In genomic region chrX:135522132-135522530, GRCh38 we compare ENCODE assay signal across 8 cellular contexts. TPM values are rescaled to one million over a fixed set of nuclear protein-coding genes. Genes with fewer than 3 reads are reported as not detected.
A peak's percentile ranks its signal among the peaks of the same experiment; 100 is the strongest.
DNase-seq lines count a peak whose midpoint lies in the region; FAIRE-seq and TF ChIP-seq lines count a peak whose summit lies in the region.

No MANE protein-coding gene starts in this region.

- no peak overlapping the region for H2BK120ac ChIP-seq in H1 (replicated peaks; ENCODE audit: low read depth, low read length)

- no peak overlapping the region for H4K5ac ChIP-seq in H1 (ENCODE audit: insufficient read length, low read depth, low read length)

- no peak overlapping the region for H2BK12ac ChIP-seq in H1 (ENCODE audit: low read depth, low read length)

- H3K9me3 Mint-ChIP-seq in CD8-positive, alpha-beta memory T cell = no peaks in the 10 kb centered on the region

- H3K79me2 ChIP-seq in OCI-LY3 (ENCODE audit: low read length) (peaks cover 6% of the 10 kb centered on the region), H1 (ENCODE audit: control insufficient read depth in 1 of 2, insufficient read depth in 2 of 2, low read length in 2 of 2) (no peaks in the 10 kb centered on the region)

- no peak for TF ChIP-seq EP300 in H1 (IDR thresholded peaks at IDR 0.05; ENCODE audit: borderline replicate concordance in 1 of 2, low read depth in 2 of 2, low read length in 2 of 2)

- DNase-seq in CD8-positive, alpha-beta memory T cell = no peak
- DNase-seq in H1 (ENCODE audit: low read depth in 1 of 2, low spot score in 2 of 2) (no peak), NCI-H345 (lab: John Stamatoyannopoulos, UW) (no peak), COR-L47 (lab: John Stamatoyannopoulos, UW) (no peak), DMS53 (lab: John Stamatoyannopoulos, UW) (no peak)
- DNase-seq in stimulated activated CD4-positive, alpha-beta T cell treated with anti-CD3 and anti-CD28 coated beads, Interleukin-15, amount 100 ng/mL, for 24 hours = no peak

- H3K4me3 Mint-ChIP-seq in CD8-positive, alpha-beta memory T cell = peak overlapping the region; percentile 86 to 100 (median 96)

- H2BK20ac ChIP-seq in H1 (ENCODE audit: low read length) = no peak overlapping the region

- CTCF ChIA-PET in CD8-positive, alpha-beta memory T cell (lab: Charles Lee) = interaction anchor here (1.4 kb wide), 1 partner anchor 21 kb away, joined by 3 read pairs; no protein-coding TSS in a partner anchor
- CTCF ChIA-PET in H1 (lab: Charles Lee; ENCODE audit: partially characterized antibody) = no interaction called here

- no peak overlapping the region for H3K14ac ChIP-seq in H1 (ENCODE audit: insufficient read length)

- TF ChIP-seq RAD21 in H1 (IDR thresholded peaks at IDR 0.05 in 1 of 2, conservative IDR thresholded peaks at IDR 0.05 in 1 of 2; ENCODE audit: low read depth in 2 of 2, low read length in 2 of 2) = no peak

- no peaks in the 10 kb centered on the region for H4K20me1 ChIP-seq in OCI-LY3 (ENCODE audit: insufficient read depth, low read length)
- no peaks in the 10 kb centered on the region for H4K20me1 ChIP-seq in H1 (replicated peaks in 1 of 2; ENCODE audit: control insufficient read depth in 1 of 2, insufficient read depth in 2 of 2, low read length in 2 of 2)

- H2AFZ ChIP-seq in OCI-LY3 (ENCODE audit: low read depth, low read length) (peak overlapping the region; percentile 49; the same call in 1 of the 2 replicates), H1 (ENCODE audit: low read length) (peak overlapping the region; percentile 16; the same call in 1 of the 2 replicates)

- H3K9ac ChIP-seq in OCI-LY3 (ENCODE audit: low read length) (peak overlapping the region; percentile 89), H1 (replicated peaks in 1 of 4; ENCODE audit: extremely low read depth in 1 of 4, low read depth in 3 of 4, low read length in 3 of 4) (peak overlapping the region in 3 of 4 experiments; percentile 29 to 66 (median 48); a peak in 5 of 7 replicates)

- WGBS in H1 (ENCODE audit: extremely low coverage in 1 of 2, insufficient coverage in 1 of 2, insufficient read length in 1 of 2, insufficient replicate concordance in 2 of 2, low coverage in 1 of 2, low lambda C conversion rate in 2 of 2, missing lambda C conversion rate in 1 of 2), 2 experiments = 2% methylated on average over 9 of the region's 9 CpGs; no CpG with 5 or more reads in 1 of the 2 experiments

- POLR2A ChIA-PET in CD8-positive, alpha-beta memory T cell (lab: Charles Lee) = no interaction called here
- POLR2A ChIA-PET in H1 (lab: Charles Lee; ENCODE audit: partially characterized antibody) = no interaction called here

- H3K56ac ChIP-seq in H1 (replicated peaks; ENCODE audit: insufficient read length, low read depth, low read length) = peak overlapping the region; percentile 30

- H3K27me3 ChIP-seq in CD8-positive, alpha-beta memory T cell (ENCODE audit: insufficient read depth, low read length, poor library complexity, severe bottlenecking) = no peaks in the 10 kb centered on the region
- H3K27me3 ChIP-seq in OCI-LY3 (ENCODE audit: low read depth, low read length) (no peaks in the 10 kb centered on the region), H1 (replicated peaks in 1 of 4; ENCODE audit: control insufficient read depth in 3 of 4, extremely low read depth in 1 of 4, insufficient read depth in 3 of 4, low read length in 3 of 4) (no peaks in the 10 kb centered on the region), neutrophil (no peaks in the 10 kb centered on the region)

- no peak for FAIRE-seq in H1 (lab: Jason Lieb, UNC)

- H3K9me3 ChIP-seq in CD8-positive, alpha-beta memory T cell (ENCODE audit: low read length) = no peaks in the 10 kb centered on the region
- no peaks in the 10 kb centered on the region for H3K9me3 ChIP-seq in OCI-LY3 (ENCODE audit: insufficient read depth, low read length)
- no peaks in the 10 kb centered on the region for H3K9me3 ChIP-seq in H1 (ENCODE audit: insufficient read depth in 2 of 2, low read depth in 1 of 2, low read length in 1 of 2)
- H3K9me3 ChIP-seq in neutrophil = no peaks in the 10 kb centered on the region

- H3K4me1 Mint-ChIP-seq in CD8-positive, alpha-beta memory T cell = peaks cover 35 to 54% (median 42%) of the 10 kb centered on the region in 3 donors

- H3K27ac ChIP-seq in CD8-positive, alpha-beta memory T cell (ENCODE audit: low read depth, low read length) = peak overlapping the region; percentile 79
- H3K27ac ChIP-seq in OCI-LY3 (ENCODE audit: low read length) (peak overlapping the region; percentile 53), H1 (ENCODE audit: low read depth, low read length) (peak overlapping the region; percentile 63), neutrophil (peak overlapping the region; percentile 90)

- H3K36me3 ChIP-seq in CD8-positive, alpha-beta memory T cell (ENCODE audit: insufficient read depth, low read length) = no peaks in the 10 kb centered on the region
- H3K36me3 ChIP-seq in OCI-LY3 (replicated peaks; ENCODE audit: low read depth, low read length) (peaks cover 3% of the 10 kb centered on the region), H1 (ENCODE audit: control insufficient read depth in 2 of 4, insufficient read depth in 4 of 4, low read length in 3 of 4) (no peaks in the 10 kb centered on the region), neutrophil (no peaks in the 10 kb centered on the region)

- H3K18ac ChIP-seq in H1 (ENCODE audit: extremely low read depth, low read length) = no peak overlapping the region

- peaks cover 0 to 9% of the 10 kb centered on the region in 2 donors for H3K27me3 Mint-ChIP-seq in CD8-positive, alpha-beta memory T cell

- peak overlapping the region; percentile 81 to 97 (median 94) for H3K27ac Mint-ChIP-seq in CD8-positive, alpha-beta memory T cell

- H2AK5ac ChIP-seq in H1 (ENCODE audit: low read depth, low read length) = no peak overlapping the region

- no peak overlapping the region for H3K4ac ChIP-seq in H1 (replicated peaks; ENCODE audit: insufficient read length, low read depth, low read length)

- H4K91ac ChIP-seq in H1 (replicated peaks; ENCODE audit: insufficient read length, low read length) = no peak overlapping the region

- H4K8ac ChIP-seq in H1 (ENCODE audit: extremely low read depth, insufficient read depth, low read length) = no peak overlapping the region

- H3K4me3 ChIP-seq in CD8-positive, alpha-beta memory T cell (ENCODE audit: low read length) = peak overlapping the region; percentile 71
- H3K4me3 ChIP-seq in OCI-LY3 (ENCODE audit: low read length) = peak overlapping the region; percentile 95
- H3K4me3 ChIP-seq in H1 (ENCODE audit: extremely low read depth in 1 of 4, insufficient read depth in 2 of 4, low read depth in 3 of 4, low read length in 4 of 4) = peak overlapping the region; percentile 54 to 84 (median 64)
- H3K4me3 ChIP-seq in neutrophil (ENCODE audit: low read depth in 1 of 2, low read length in 1 of 2) = peak overlapping the region; percentile 70 to 81

- H2BK15ac ChIP-seq in H1 (ENCODE audit: low read length) = no peak overlapping the region

- H3K79me1 ChIP-seq in H1 (ENCODE audit: low read depth, low read length) = no peaks in the 10 kb centered on the region

- peaks cover 7% of the 10 kb centered on the region; the same call in 1 of the 2 replicates for H3K23me2 ChIP-seq in H1 (ENCODE audit: low read depth, low read length)

- no peak overlapping the region for H3K23ac ChIP-seq in H1 (ENCODE audit: insufficient read length)

- TF ChIP-seq POLR2A in H1 (IDR thresholded peaks at IDR 0.05; ENCODE audit: control extremely low read depth in 1 of 2, low read depth in 2 of 2, low read length in 2 of 2) = no peak

- peak overlapping the region; percentile 97 for H3K4me2 ChIP-seq in OCI-LY3 (ENCODE audit: low read length)
- H3K4me2 ChIP-seq in H1 (ENCODE audit: insufficient read depth in 1 of 2, low read depth in 2 of 2, low read length in 2 of 2) = peak overlapping the region; percentile 9 to 71

- no peak for TF ChIP-seq CTCF in OCI-LY3 (IDR thresholded peaks at IDR 0.05; ENCODE audit: low read depth, low read length)
- no peak for TF ChIP-seq CTCF in H1 (IDR thresholded peaks at IDR 0.05; ENCODE audit: control extremely low read depth in 1 of 3, insufficient read depth in 1 of 3, low read depth in 1 of 3, low read length in 3 of 3)
- TF ChIP-seq CTCF in neutrophil (IDR thresholded peaks at IDR 0.05) = no peak

- H3K36me3 Mint-ChIP-seq in CD8-positive, alpha-beta memory T cell = peaks cover 0 to 11% (median 0%) of the 10 kb centered on the region in 3 donors

- peaks cover 14% of the 10 kb centered on the region for H3K4me1 ChIP-seq in CD8-positive, alpha-beta memory T cell (ENCODE audit: insufficient read depth, low read length)
- H3K4me1 ChIP-seq in OCI-LY3 (ENCODE audit: low read length) = peaks cover 7% of the 10 kb centered on the region
- H3K4me1 ChIP-seq in H1 (replicated peaks in 1 of 4; ENCODE audit: control insufficient read depth in 3 of 4, insufficient read depth in 4 of 4, low read length in 3 of 4) = peaks cover 0 to 2% (median 0%) of the 10 kb centered on the region in 4 experiments; a peak in 3 of 7 replicates
- peaks cover 13 to 19% of the 10 kb centered on the region in 2 experiments for H3K4me1 ChIP-seq in neutrophil (ENCODE audit: control insufficient read depth in 1 of 2, insufficient read depth in 1 of 2, low read depth in 1 of 2, low read length in 1 of 2)

- H2BK5ac ChIP-seq in H1 (ENCODE audit: low read depth, low read length) = no peak overlapping the region; the same call in 1 of the 2 replicates

TF ChIP-seq in H1, 55 proteins besides CTCF, POLR2A, EP300 and RAD21:
- TF ChIP-seq TEAD4 (IDR thresholded peaks at IDR 0.05; ENCODE audit: low read depth, low read length) = 0 out of 2 replicates have a peak, but pooled peaks have one; percentile 36
- TF ChIP-seq CEBPB (IDR thresholded peaks at IDR 0.05; ENCODE audit: low read depth, low read length) = no peak
- TF ChIP-seq CHD1 (IDR thresholded peaks at IDR 0.05; ENCODE audit: low read depth, low read length) = no peak
- TF ChIP-seq HDAC2 (IDR thresholded peaks at IDR 0.05; ENCODE audit: borderline replicate concordance in 1 of 2, low read depth in 2 of 2, low read length in 2 of 2) = no peak
- TF ChIP-seq KDM4A (IDR thresholded peaks at IDR 0.05; ENCODE audit: low read depth, low read length, severe bottlenecking) = no peak

RNA-seq across cellular contexts. Expression of gene INTS6L, which starts 1.7 kb away (rescaled TPM):
- 10 to 100 TPM; 19.4 to 20.2 TPM for total RNA-seq in CD8-positive, alpha-beta memory T cell
- polyA plus RNA-seq in CD8-positive, alpha-beta memory T cell = 5.4 TPM
- 5.2 TPM in 2 replicates for total RNA-seq in H1 (2021; fragmentation: NEBNext Ultra II Directional; extraction: Animal tissue kit (Norgen Biotek cat#: 25700))
- polyA plus RNA-seq in H1 (2011; rRNA removed) = 2.6 and 4.1 TPM in 2 replicates
- polyA plus RNA-seq in H1 (2011; cell fraction: cytosol; rRNA removed) = 5.5 TPM
- 6.3 TPM for polyA plus RNA-seq in H1 (2011; cell fraction: nucleus; rRNA removed)
- polyA plus RNA-seq in H1 (2012, experiment 1 of 2) = 3.1 to 5.5 TPM (median 4.0 TPM) in 4 replicates
- 0.59 TPM for polyA plus RNA-seq in H1 (2012, experiment 2 of 2)
- 4.5 TPM for polyA plus RNA-seq in H1 (2013, experiment 1 of 2)
- polyA plus RNA-seq in H1 (2013, experiment 2 of 2) = 4.1 TPM
- polyA minus RNA-seq in H1 (2011; rRNA and poly(A)+ RNA removed) = 4.3 and 6.2 TPM in 2 replicates
- polyA minus RNA-seq in H1 (2011; cell fraction: cytosol; rRNA and poly(A)+ RNA removed) = 1.5 TPM
- polyA minus RNA-seq in H1 (2011; cell fraction: nucleus; rRNA and poly(A)+ RNA removed) = 7.8 TPM
